Comparison of ENCODE assay signal across 14 cellular contexts in the genomic region with DNA sequence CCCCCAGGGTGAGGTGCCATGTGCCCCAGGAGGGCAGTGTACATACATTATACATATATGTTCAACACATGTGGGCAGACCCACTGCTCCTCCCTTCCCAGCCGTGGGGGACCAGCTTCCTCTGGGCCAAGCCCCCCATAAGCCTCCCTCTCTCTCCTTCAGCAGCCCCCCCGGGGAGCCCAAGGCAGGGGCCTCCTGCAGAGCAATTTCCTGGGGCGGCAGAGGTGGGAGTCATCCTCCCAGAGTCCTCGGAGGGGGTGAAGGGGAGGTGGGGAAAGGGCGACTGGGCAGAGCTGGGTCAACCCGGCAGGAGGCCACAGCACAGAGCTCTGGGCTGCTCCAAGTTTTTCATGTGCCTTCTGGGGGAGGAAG.
DNase-seq lines count a peak whose midpoint lies in the region; ATAC-seq, FAIRE-seq and TF ChIP-seq lines count a peak whose summit lies in the region.
"Had no signal": no experiment of that assay in that cellular context is flagged by ENCODE, and none has a peak within 500 bp of the region (broad histone marks: within the 10 kb centered on the region; RNA-seq: fewer than 3 reads in every experiment).

No MANE protein-coding gene starts in this region.

- no peak overlapping the region for H3K27ac Mint-ChIP-seq in CD4-positive, alpha-beta T cell
- H3K27ac Mint-ChIP-seq: activated naive CD4-positive, alpha-beta T cell treated with anti-CD3 and anti-CD28 coated beads, Interleukin-2, amount 10 ng/mL, durations not matched to agents 7 days and 5 days; CD8-positive, alpha-beta memory T cell; T-helper 17 cell had no signal

- no peaks in the 10 kb centered on the region for H3K4me1 Mint-ChIP-seq in CD4-positive, alpha-beta T cell (ENCODE audit: low read depth)
- H3K4me1 Mint-ChIP-seq: activated naive CD4-positive, alpha-beta T cell treated with anti-CD3 and anti-CD28 coated beads, Interleukin-2, amount 10 ng/mL, durations not matched to agents 7 days and 5 days; CD8-positive, alpha-beta memory T cell; T-helper 17 cell had no signal

- H2AK5ac ChIP-seq in H1 (ENCODE audit: low read depth, low read length) = no peak overlapping the region

- H3K56ac ChIP-seq in H1 (replicated peaks; ENCODE audit: insufficient read length, low read depth, low read length) = no peak overlapping the region

- no peak overlapping the region for H2BK20ac ChIP-seq in H1 (ENCODE audit: low read length)

- ATAC-seq in GM18861 (IDR thresholded peaks at IDR 0.05; ENCODE audit: unreplicated experiment) = no peak
- no peak for ATAC-seq in CD4-positive, alpha-beta T cell (ENCODE audit: poor library complexity)
- ATAC-seq: T-helper 17 cell had no signal

- no peak for FAIRE-seq in H1 (lab: Jason Lieb, UNC)
- FAIRE-seq: small intestine had no signal

- H3K9ac ChIP-seq in HUES6 (ENCODE audit: low read length) (peak overlapping the region; percentile 14), H1 (replicated peaks in 1 of 4; ENCODE audit: extremely low read depth in 1 of 4, low read depth in 3 of 4, low read length in 3 of 4) (no peak overlapping the region)

- H3K36me3 ChIP-seq in HUES6 (ENCODE audit: control insufficient read depth, insufficient read depth, low read length) (peaks cover 4% of the 10 kb centered on the region), H1 (ENCODE audit: control insufficient read depth in 2 of 4, insufficient read depth in 4 of 4, low read length in 3 of 4) (peaks cover 0 to 5% (median 0%) of the 10 kb centered on the region in 4 experiments; a peak in 1 of 8 replicates), muscle layer of duodenum (ENCODE audit: control insufficient read depth in 1 of 2, insufficient read depth in 2 of 2, low read length in 2 of 2) (no peaks in the 10 kb centered on the region), thyroid gland (no peaks in the 10 kb centered on the region)

- peak overlapping the region; percentile 60; the same call in 1 of the 2 replicates for H2BK5ac ChIP-seq in H1 (ENCODE audit: low read depth, low read length)

- H3K79me2 ChIP-seq in H1 (ENCODE audit: control insufficient read depth in 1 of 2, insufficient read depth in 2 of 2, low read length in 2 of 2) = no peaks in the 10 kb centered on the region; a peak in 1 of 4 replicates

- no peak for TF ChIP-seq RAD21 in H1 (IDR thresholded peaks at IDR 0.05 in 1 of 2, conservative IDR thresholded peaks at IDR 0.05 in 1 of 2; ENCODE audit: low read depth in 2 of 2, low read length in 2 of 2)

- no peaks in the 10 kb centered on the region for H3K27me3 ChIP-seq in HUES6 (ENCODE audit: control insufficient read depth, insufficient read depth, low read length)
- H3K27me3 ChIP-seq in H1 (replicated peaks in 1 of 4; ENCODE audit: control insufficient read depth in 3 of 4, extremely low read depth in 1 of 4, insufficient read depth in 3 of 4, low read length in 3 of 4) = no peaks in the 10 kb centered on the region
- H3K27me3 ChIP-seq in muscle layer of duodenum (ENCODE audit: low read depth, low read length) = no peaks in the 10 kb centered on the region
- no peaks in the 10 kb centered on the region for H3K27me3 ChIP-seq in thyroid gland
- no peaks in the 10 kb centered on the region for H3K27me3 ChIP-seq in CD4-positive, alpha-beta T cell (ENCODE audit: control insufficient read depth, insufficient read depth, low read length)

- peaks cover 4% of the 10 kb centered on the region; the same call in 1 of the 2 replicates for H3K79me1 ChIP-seq in H1 (ENCODE audit: low read depth, low read length)

- no peak overlapping the region for H3K4me3 Mint-ChIP-seq in CD4-positive, alpha-beta T cell
- H3K4me3 Mint-ChIP-seq: activated naive CD4-positive, alpha-beta T cell treated with anti-CD3 and anti-CD28 coated beads, Interleukin-2, amount 10 ng/mL, durations not matched to agents 7 days and 5 days; CD8-positive, alpha-beta memory T cell; T-helper 17 cell had no signal

- H3K9me3 ChIP-seq in HUES6 (ENCODE audit: control insufficient read depth, insufficient read depth, low read depth, low read length) = no peaks in the 10 kb centered on the region
- H3K9me3 ChIP-seq in H1 (ENCODE audit: insufficient read depth in 2 of 2, low read depth in 1 of 2, low read length in 1 of 2) = no peaks in the 10 kb centered on the region
- no peaks in the 10 kb centered on the region for H3K9me3 ChIP-seq in muscle layer of duodenum (ENCODE audit: control insufficient read depth in 1 of 2, low read length in 2 of 2)
- no peaks in the 10 kb centered on the region for H3K9me3 ChIP-seq in thyroid gland
- H3K9me3 ChIP-seq in CD4-positive, alpha-beta T cell (ENCODE audit: control insufficient read depth, low read length) = peaks cover 4% of the 10 kb centered on the region

- no peak overlapping the region for H4K91ac ChIP-seq in H1 (replicated peaks; ENCODE audit: insufficient read length, low read length)

- H4K8ac ChIP-seq in H1 (ENCODE audit: extremely low read depth, insufficient read depth, low read length) = no peak overlapping the region

- no peak overlapping the region for H3K18ac ChIP-seq in H1 (ENCODE audit: extremely low read depth, low read length)

- no peak overlapping the region for H4K5ac ChIP-seq in H1 (ENCODE audit: insufficient read length, low read depth, low read length)

- H2BK15ac ChIP-seq in H1 (ENCODE audit: low read length) = no peak overlapping the region

- no peak overlapping the region for H2BK120ac ChIP-seq in H1 (replicated peaks; ENCODE audit: low read depth, low read length)

- POLR2A ChIA-PET in H1 (lab: Charles Lee; ENCODE audit: partially characterized antibody) = no interaction called here
- POLR2A ChIA-PET in CD4-positive, alpha-beta T cell (lab: Charles Lee) = no interaction called here

- no peak overlapping the region for H3K4me2 ChIP-seq in H1 (ENCODE audit: insufficient read depth in 1 of 2, low read depth in 2 of 2, low read length in 2 of 2)

- TF ChIP-seq POLR2A in H1 (IDR thresholded peaks at IDR 0.05; ENCODE audit: control extremely low read depth in 1 of 2, low read depth in 2 of 2, low read length in 2 of 2) (no peak), thyroid gland (IDR thresholded peaks at IDR 0.05) (no peak)

- no peaks in the 10 kb centered on the region for H3K36me3 Mint-ChIP-seq in CD4-positive, alpha-beta T cell (ENCODE audit: low read depth)
- H3K36me3 Mint-ChIP-seq: activated naive CD4-positive, alpha-beta T cell treated with anti-CD3 and anti-CD28 coated beads, Interleukin-2, amount 10 ng/mL, durations not matched to agents 7 days and 5 days; CD8-positive, alpha-beta memory T cell had no signal

- no peak overlapping the region for H3K4me3 ChIP-seq in HUES6 (ENCODE audit: low read depth, low read length)
- H3K4me3 ChIP-seq in H1 (ENCODE audit: extremely low read depth in 1 of 4, insufficient read depth in 2 of 4, low read depth in 3 of 4, low read length in 4 of 4) = no peak overlapping the region
- no peak overlapping the region for H3K4me3 ChIP-seq in muscle layer of duodenum (ENCODE audit: low read depth in 1 of 2, low read length in 2 of 2)
- no peak overlapping the region for H3K4me3 ChIP-seq in thyroid gland (replicated peaks in 1 of 3)

- no peaks in the 10 kb centered on the region for H3K9me3 Mint-ChIP-seq in CD4-positive, alpha-beta T cell
- H3K9me3 Mint-ChIP-seq: activated naive CD4-positive, alpha-beta T cell treated with anti-CD3 and anti-CD28 coated beads, Interleukin-2, amount 10 ng/mL, durations not matched to agents 7 days and 5 days; CD8-positive, alpha-beta memory T cell had no signal

- CTCF ChIA-PET in H1 (lab: Charles Lee; ENCODE audit: partially characterized antibody) = interaction anchor here (0.8 to 2.8 kb wide), 3 partner anchors 10 to 78 kb away, joined by 3 to 8 read pairs (median 3); no protein-coding TSS in a partner anchor
- CTCF ChIA-PET in CD4-positive, alpha-beta T cell (lab: Charles Lee) = no interaction called here

- no peak for TF ChIP-seq EP300 in H1 (IDR thresholded peaks at IDR 0.05; ENCODE audit: borderline replicate concordance in 1 of 2, low read depth in 2 of 2, low read length in 2 of 2)

- no peak overlapping the region for H2BK12ac ChIP-seq in H1 (ENCODE audit: low read depth, low read length)

- no peak overlapping the region for H3K23ac ChIP-seq in H1 (ENCODE audit: insufficient read length)

- TF ChIP-seq CTCF in H1 (IDR thresholded peaks at IDR 0.05; ENCODE audit: control extremely low read depth in 1 of 3, insufficient read depth in 1 of 3, low read depth in 1 of 3, low read length in 3 of 3) (no peak), thyroid gland (IDR thresholded peaks at IDR 0.05) (no peak)
- TF ChIP-seq CTCF in CD4-positive, alpha-beta T cell (IDR thresholded peaks at IDR 0.05) = no peak

- peaks cover 5% of the 10 kb centered on the region for H3K23me2 ChIP-seq in H1 (ENCODE audit: low read depth, low read length)

- no peak overlapping the region for H3K14ac ChIP-seq in H1 (ENCODE audit: insufficient read length)

- H4K20me1 ChIP-seq in H1 (replicated peaks in 1 of 2; ENCODE audit: control insufficient read depth in 1 of 2, insufficient read depth in 2 of 2, low read length in 2 of 2) = peaks cover 0 to 5% of the 10 kb centered on the region in 2 experiments

- no peak overlapping the region for H3K4ac ChIP-seq in H1 (replicated peaks; ENCODE audit: insufficient read length, low read depth, low read length)

- DNase-seq in H1 (ENCODE audit: low read depth in 1 of 2, low spot score in 2 of 2) = no peak
- DNase-seq in thyroid gland = no peak
- no peak for DNase-seq in KBM-7
- DNase-seq in CD4-positive, alpha-beta T cell = no peak
- no peak for DNase-seq in kidney tubule cell (ENCODE audit: low spot score)
- DNase-seq: activated naive CD4-positive, alpha-beta T cell treated with anti-CD3 and anti-CD28 coated beads, Interleukin-2, amount 10 ng/mL, durations not matched to agents 7 days and 5 days; CD8-positive, alpha-beta memory T cell; mammary epithelial cell; NCI-H187 treated with DMSO at 0.1 percent for 48 hours; small intestine; T-helper 17 cell had no signal

- H3K27ac ChIP-seq in HUES6 (ENCODE audit: low read depth, low read length) (peak overlapping the region; percentile 70; the same call in 1 of the 2 replicates), H1 (ENCODE audit: low read depth, low read length) (no peak overlapping the region), muscle layer of duodenum (ENCODE audit: low read length) (peak overlapping the region; percentile 36), thyroid gland (peak overlapping the region; percentile 0 to 61 (median 11))
- H3K27ac ChIP-seq in CD4-positive, alpha-beta T cell (ENCODE audit: low read depth, low read length) = no peak overlapping the region

- H3K27me3 Mint-ChIP-seq in CD4-positive, alpha-beta T cell = no peaks in the 10 kb centered on the region
- H3K27me3 Mint-ChIP-seq: activated naive CD4-positive, alpha-beta T cell treated with anti-CD3 and anti-CD28 coated beads, Interleukin-2, amount 10 ng/mL, durations not matched to agents 7 days and 5 days; T-helper 17 cell had no signal

- in situ Hi-C loops in KBM-7 (cut with MboI; ENCODE audit: low pct_unique_long_range_greater_than_20kb, low sequenced_read_pairs) = no loop called here

- H3K4me1 ChIP-seq in HUES6 (ENCODE audit: control insufficient read depth, insufficient read depth, low read length) (peaks cover 23% of the 10 kb centered on the region), H1 (replicated peaks in 1 of 4; ENCODE audit: control insufficient read depth in 3 of 4, insufficient read depth in 4 of 4, low read length in 3 of 4) (peaks cover 0 to 16% (median 10%) of the 10 kb centered on the region in 4 experiments; a peak in 6 of 7 replicates), muscle layer of duodenum (ENCODE audit: control insufficient read depth in 1 of 2, insufficient read depth in 2 of 2, low read length in 2 of 2) (peaks cover 7 to 28% of the 10 kb centered on the region in 2 donors), thyroid gland (peaks cover 8 to 15% of the 10 kb centered on the region in 2 donors)

- intact Hi-C loops in thyroid gland (cut with DNase I) = no loop called here
- intact Hi-C loops in CD4-positive, alpha-beta T cell (cut with DNase I, micrococcal nuclease) = no loop called here

- WGBS in H1 (ENCODE audit: extremely low coverage in 1 of 2, insufficient coverage in 1 of 2, insufficient read length in 1 of 2, insufficient replicate concordance in 2 of 2, low coverage in 1 of 2, low lambda C conversion rate in 2 of 2, missing lambda C conversion rate in 1 of 2), 2 experiments = 82% methylated on average over 5 of the region's 6 CpGs; no CpG with 5 or more reads in 1 of the 2 experiments
- 61 to 64% methylated on average over 6 of the region's 6 CpGs for WGBS in thyroid gland, 2 donors

- no peak overlapping the region for H2AFZ ChIP-seq in H1 (ENCODE audit: low read length)

Comparison
In these comparisons a context has a peak if more than half of its experiments do, and no peak if none do; other contexts are left out.
1. H3K27ac ChIP-seq: peak in HUES6 (single experiment), muscle layer of duodenum (single experiment) and thyroid gland (3 of 3); none in H1 (single experiment) and CD4-positive, alpha-beta T cell (single experiment).